10 cellular contexts compared by ENCODE assay signal in the genomic region with DNA sequence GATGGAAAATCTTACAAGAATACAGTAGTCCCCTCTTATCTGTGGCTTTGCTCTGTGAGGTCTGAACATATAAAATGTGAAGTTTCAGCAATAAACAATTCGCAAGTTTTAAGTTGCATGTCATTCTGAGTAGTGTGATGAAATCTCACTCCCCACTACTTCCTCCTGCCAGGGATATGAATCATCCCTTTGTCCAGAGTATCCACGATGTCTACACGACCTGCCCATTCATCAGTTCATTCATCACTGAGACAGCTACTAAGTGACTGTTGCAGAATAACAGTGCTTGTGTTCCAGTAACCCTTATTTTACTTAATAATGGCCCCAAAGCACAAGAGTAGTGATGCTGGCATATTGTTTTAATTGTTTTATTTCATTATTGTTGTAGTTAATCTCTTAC.
DNase-seq lines count a peak whose midpoint lies in the region; ATAC-seq and TF ChIP-seq lines count a peak whose summit lies in the region.
"Had no signal": no experiment of that assay in that cellular context is flagged by ENCODE, and none has a peak within 500 bp of the region (broad histone marks: within the 10 kb centered on the region; RNA-seq: fewer than 3 reads in every experiment).

No MANE protein-coding gene starts in this region.

- no peak for TF ChIP-seq RAD21 in Ishikawa (IDR thresholded peaks at IDR 0.05; ENCODE audit: low read depth)

- ATAC-seq in HG02588 (IDR thresholded peaks at IDR 0.05; ENCODE audit: unreplicated experiment) = no peak

- TF ChIP-seq EP300 in Ishikawa (IDR thresholded peaks at IDR 0.05; ENCODE audit: borderline replicate concordance) = no peak

- in situ Hi-C loops in ACHN (cut with HindIII; ENCODE audit: low pct_ligation_motif_present, low pct_unique_long_range_greater_than_20kb, low sequenced_read_pairs) = no loop called here

- DNase-seq in ACHN (peak; percentile 51), SW480 (ENCODE audit: low spot score) (peak; percentile 60), hepatic stellate cell (ENCODE audit: low spot score) (peak; percentile 11), putamen (ENCODE audit: low spot score) (no peak), HuH-7 (ENCODE audit: low spot score) (no peak), NCI-H2107 (lab: John Stamatoyannopoulos, UW) (no peak)
- DNase-seq: cerebellar nuclear complex, nucleus accumbens had no signal

TF ChIP-seq in Ishikawa, 13 proteins besides CTCF, POLR2A, EP300 and RAD21:
- peak; percentile 11; the same call in 1 of the 2 replicates for TF ChIP-seq CEBPB (IDR thresholded peaks at IDR 0.05)
- TF ChIP-seq, protein P1, sequence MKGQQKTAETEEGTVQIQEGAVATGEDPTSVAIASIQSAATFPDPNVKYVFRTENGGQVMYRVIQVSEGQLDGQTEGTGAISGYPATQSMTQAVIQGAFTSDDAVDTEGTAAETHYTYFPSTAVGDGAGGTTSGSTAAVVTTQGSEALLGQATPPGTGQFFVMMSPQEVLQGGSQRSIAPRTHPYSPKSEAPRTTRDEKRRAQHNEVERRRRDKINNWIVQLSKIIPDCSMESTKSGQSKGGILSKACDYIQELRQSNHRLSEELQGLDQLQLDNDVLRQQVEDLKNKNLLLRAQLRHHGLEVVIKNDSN (IDR thresholded peaks at IDR 0.05) = no peak
- TF ChIP-seq NFIC (IDR thresholded peaks at IDR 0.05) = no peak
- TF ChIP-seq, protein P2, sequence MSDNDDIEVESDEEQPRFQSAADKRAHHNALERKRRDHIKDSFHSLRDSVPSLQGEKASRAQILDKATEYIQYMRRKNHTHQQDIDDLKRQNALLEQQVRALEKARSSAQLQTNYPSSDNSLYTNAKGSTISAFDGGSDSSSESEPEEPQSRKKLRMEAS (IDR thresholded peaks at IDR 0.05) = no peak

Comparison
In these comparisons a context has a peak if more than half of its experiments do, and no peak if none do; other contexts are left out.
1. DNase-seq: peak in ACHN (single experiment), SW480 (single experiment) and hepatic stellate cell (single experiment); none in putamen (single experiment), HuH-7 (single experiment) and NCI-H2107 (single experiment).